ENCODE assay signal across 14 cellular contexts in the genomic region with DNA sequence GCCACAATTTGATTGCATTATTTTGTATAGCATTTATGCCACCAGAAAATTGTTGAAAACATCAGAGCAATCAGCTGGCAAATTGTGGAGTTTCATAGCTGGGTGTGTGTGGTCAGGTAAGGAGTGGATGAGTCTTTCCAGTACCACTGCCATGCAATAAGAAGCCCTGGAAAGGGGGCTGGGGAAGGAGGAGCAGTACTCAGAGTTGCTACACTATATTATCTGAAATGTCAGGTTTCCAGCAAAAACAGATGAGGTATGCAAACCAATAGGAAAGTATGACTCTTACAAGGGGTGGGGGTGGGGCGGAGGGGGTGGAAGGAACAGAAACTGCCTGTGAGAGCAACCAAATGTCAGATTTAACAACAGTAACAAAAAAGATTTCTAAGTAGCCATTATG.
DNase-seq lines count a peak whose midpoint lies in the region; ATAC-seq, FAIRE-seq and TF ChIP-seq lines count a peak whose summit lies in the region.
"Had no signal": no experiment of that assay in that cellular context is flagged by ENCODE, and none has a peak within 500 bp of the region (broad histone marks: within the 10 kb centered on the region; RNA-seq: fewer than 3 reads in every experiment).

No MANE protein-coding gene starts in this region.

- no peak for TF ChIP-seq POLR2A in GM12892 (IDR thresholded peaks at IDR 0.05; ENCODE audit: low read depth, low read length)

- ATAC-seq in CD4-positive, CD25-positive, alpha-beta regulatory T cell (ENCODE audit: low read depth in 2 of 2): no peak
- ATAC-seq in Right ventricle myocardium superior (ENCODE audit: poor library complexity): no peak
- ATAC-seq: left lobe of liver had no signal

- peaks cover 61% of the 10 kb centered on the region for H3K36me3 Mint-ChIP-seq in CD4-positive, CD25-positive, alpha-beta regulatory T cell
- H3K36me3 Mint-ChIP-seq in activated T-helper 1 cell treated with anti-CD3 and anti-CD28 coated beads, Interleukin-12 subunit alpha, Interleukin-12 subunit beta, Interleukin-2, Interleukin-4 antibody, amounts not matched to agents 30 ng/mL and 10 ng/mL and 1 ng/mL, durations not matched to agents 14 hours and 24 hours and 36 hours (ENCODE audit: low read depth): peaks cover 43% of the 10 kb centered on the region

- peak; percentile 62 for FAIRE-seq in GM12892 (lab: Jason Lieb, UNC)

- no peaks in the 10 kb centered on the region for H3K27me3 Mint-ChIP-seq in CD4-positive, CD25-positive, alpha-beta regulatory T cell
- H3K27me3 Mint-ChIP-seq in activated T-helper 1 cell treated with anti-CD3 and anti-CD28 coated beads, Interleukin-12 subunit alpha, Interleukin-12 subunit beta, Interleukin-2, Interleukin-4 antibody, amounts not matched to agents 30 ng/mL and 10 ng/mL and 1 ng/mL, durations not matched to agents 14 hours and 24 hours and 36 hours (ENCODE audit: insufficient read depth): no peaks in the 10 kb centered on the region

- no peaks in the 10 kb centered on the region for H3K4me1 ChIP-seq in CD4-positive, CD25-positive, alpha-beta regulatory T cell (ENCODE audit: control insufficient read depth, insufficient read depth, low read length, poor library complexity, severe bottlenecking)
- H3K4me1 ChIP-seq: SJCRH30 had no signal

- H3K27me3 ChIP-seq in CD4-positive, CD25-positive, alpha-beta regulatory T cell (ENCODE audit: control insufficient read depth, insufficient read depth, low read length): no peaks in the 10 kb centered on the region
- H3K27me3 ChIP-seq: SJCRH30 had no signal

- no peak for DNase-seq in CD4-positive, CD25-positive, alpha-beta regulatory T cell
- DNase-seq in GM12892 (ENCODE audit: insufficient read length) (no peak), fibroblast of pulmonary artery (ENCODE audit: low read depth) (peak; percentile 59), foreskin fibroblast (no peak), HUDEP-2 (lab: John Stamatoyannopoulos, UW; ENCODE audit: unreplicated experiment in 76 of 76) (no peak), Right ventricle myocardium superior (no peak)
- DNase-seq in activated T-helper 1 cell treated with anti-CD3 and anti-CD28 coated beads, Interleukin-12 subunit alpha, Interleukin-12 subunit beta, Interleukin-2, Interleukin-4 antibody, amounts not matched to agents 30 ng/mL and 10 ng/mL and 1 ng/mL, durations not matched to agents 14 hours and 24 hours and 36 hours (ENCODE audit: low spot score): no peak
- DNase-seq: hippocampal formation; NCI-H2081; NK-92 treated with Interleukin-12 subunit alpha and Interleukin-12 subunit beta, amount 100 ng/mL, for 24 hours; SJCRH30; stimulated activated CD4-positive, alpha-beta T cell treated with anti-CD3 and anti-CD28 coated beads, Interleukin-4, amount 100 ng/mL, for 4 hours had no signal

- H3K27ac ChIP-seq in CD4-positive, CD25-positive, alpha-beta regulatory T cell (ENCODE audit: insufficient read depth, low read length, poor library complexity, severe bottlenecking): no peak overlapping the region
- H3K27ac ChIP-seq: SJCRH30 had no signal

- H3K36me3 ChIP-seq in CD4-positive, CD25-positive, alpha-beta regulatory T cell (ENCODE audit: control insufficient read depth, insufficient read depth, low read length): peaks cover 68% of the 10 kb centered on the region

- no peak overlapping the region for H3K4me3 ChIP-seq in CD4-positive, CD25-positive, alpha-beta regulatory T cell (ENCODE audit: low read depth, low read length)
- H3K4me3 ChIP-seq in fibroblast of pulmonary artery (replicated peaks; ENCODE audit: low read depth, low read length) (no peak overlapping the region), foreskin fibroblast (ENCODE audit: low read depth in 1 of 2, low read length in 2 of 2) (no peak overlapping the region)
- H3K4me3 ChIP-seq: SJCRH30 had no signal

- H3K4me1 Mint-ChIP-seq in CD4-positive, CD25-positive, alpha-beta regulatory T cell: peaks cover 0 to 5% (median 2%) of the 10 kb centered on the region in 4 donors
- peaks cover 19% of the 10 kb centered on the region for H3K4me1 Mint-ChIP-seq in activated T-helper 1 cell treated with anti-CD3 and anti-CD28 coated beads, Interleukin-12 subunit alpha, Interleukin-12 subunit beta, Interleukin-2, Interleukin-4 antibody, amounts not matched to agents 30 ng/mL and 10 ng/mL and 1 ng/mL, durations not matched to agents 14 hours and 24 hours and 36 hours (ENCODE audit: low read depth)
- H3K4me1 Mint-ChIP-seq: CD14-positive monocyte had no signal

- TF ChIP-seq CTCF in fibroblast of pulmonary artery (IDR thresholded peaks at IDR 0.05; ENCODE audit: low read length, missing control alignments) (no peak), foreskin fibroblast (IDR thresholded peaks at IDR 0.05; ENCODE audit: low read depth, low read length) (no peak)

- no peak overlapping the region for H3K4me3 Mint-ChIP-seq in CD4-positive, CD25-positive, alpha-beta regulatory T cell
- peak overlapping the region; percentile 45 for H3K4me3 Mint-ChIP-seq in activated T-helper 1 cell treated with anti-CD3 and anti-CD28 coated beads, Interleukin-12 subunit alpha, Interleukin-12 subunit beta, Interleukin-2, Interleukin-4 antibody, amounts not matched to agents 30 ng/mL and 10 ng/mL and 1 ng/mL, durations not matched to agents 14 hours and 24 hours and 36 hours
- H3K4me3 Mint-ChIP-seq: CD14-positive monocyte had no signal

- peaks cover 0 to 2% (median 0%) of the 10 kb centered on the region in 7 donors for H3K9me3 Mint-ChIP-seq in CD4-positive, CD25-positive, alpha-beta regulatory T cell
- H3K9me3 Mint-ChIP-seq in activated T-helper 1 cell treated with anti-CD3 and anti-CD28 coated beads, Interleukin-12 subunit alpha, Interleukin-12 subunit beta, Interleukin-2, Interleukin-4 antibody, amounts not matched to agents 30 ng/mL and 10 ng/mL and 1 ng/mL, durations not matched to agents 14 hours and 24 hours and 36 hours: no peaks in the 10 kb centered on the region

- H3K27ac Mint-ChIP-seq in CD4-positive, CD25-positive, alpha-beta regulatory T cell: peak overlapping the region; percentile 16 to 44 (median 25)
- peak overlapping the region; percentile 94 for H3K27ac Mint-ChIP-seq in activated T-helper 1 cell treated with anti-CD3 and anti-CD28 coated beads, Interleukin-12 subunit alpha, Interleukin-12 subunit beta, Interleukin-2, Interleukin-4 antibody, amounts not matched to agents 30 ng/mL and 10 ng/mL and 1 ng/mL, durations not matched to agents 14 hours and 24 hours and 36 hours

- intact Hi-C loops in activated T-helper 1 cell treated with anti-CD3 and anti-CD28 coated beads, Interleukin-12 subunit alpha, Interleukin-12 subunit beta, Interleukin-2, Interleukin-4 antibody, amounts not matched to agents 30 ng/mL and 10 ng/mL and 1 ng/mL, durations not matched to agents 14 hours and 24 hours and 36 hours (cut with micrococcal nuclease): loop anchor here (1.0 to 5.0 kb wide), 6 partner anchors 9 to 220 kb away; no protein-coding TSS in a partner anchor
- intact Hi-C loops in Right ventricle myocardium superior (cut with DNase I): no loop called here

- H3K9me3 ChIP-seq in CD4-positive, CD25-positive, alpha-beta regulatory T cell (ENCODE audit: control insufficient read depth in 2 of 2, low read length in 2 of 2): no peaks in the 10 kb centered on the region
- H3K9me3 ChIP-seq: SJCRH30 had no signal
